1 cellular context compared by ENCODE assay signal in the genomic region with DNA sequence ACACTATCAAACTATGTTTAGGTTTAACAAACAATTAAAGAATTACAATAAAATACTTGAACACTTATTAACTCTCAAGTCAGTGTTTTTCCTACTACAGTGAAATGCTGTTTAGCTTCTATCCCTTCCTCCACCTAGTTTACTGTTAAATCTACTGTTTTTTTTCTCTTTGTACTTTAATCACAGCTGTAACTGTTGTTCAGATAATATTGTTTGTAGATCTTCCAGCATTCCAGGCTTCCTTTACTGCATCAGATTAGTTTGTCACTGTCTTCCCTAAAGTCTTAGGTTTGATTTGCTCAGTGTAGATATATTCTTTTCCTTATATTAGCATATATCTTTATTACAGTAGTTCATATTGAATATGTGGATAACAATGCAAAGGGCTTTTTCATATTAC.
TF ChIP-seq lines count a peak whose summit lies in the region.

No MANE protein-coding gene starts in this region.

TF ChIP-seq in HepG2, 621 proteins besides CTCF, POLR2A, EP300 and RAD21:
- no peak for TF ChIP-seq PHF8 (CRISPR knock-in tag; IDR thresholded peaks at IDR 0.05)
- TF ChIP-seq ZNF264 (CRISPR knock-in tag; IDR thresholded peaks at IDR 0.05) = no peak
- TF ChIP-seq ELF3 (CRISPR knock-in tag; IDR thresholded peaks at IDR 0.05) = 0 out of 2 replicates have a peak, but pooled peaks have one; percentile 10
- no peak for TF ChIP-seq ZFP1 (CRISPR knock-in tag; IDR thresholded peaks at IDR 0.05)
- TF ChIP-seq, protein P1, sequence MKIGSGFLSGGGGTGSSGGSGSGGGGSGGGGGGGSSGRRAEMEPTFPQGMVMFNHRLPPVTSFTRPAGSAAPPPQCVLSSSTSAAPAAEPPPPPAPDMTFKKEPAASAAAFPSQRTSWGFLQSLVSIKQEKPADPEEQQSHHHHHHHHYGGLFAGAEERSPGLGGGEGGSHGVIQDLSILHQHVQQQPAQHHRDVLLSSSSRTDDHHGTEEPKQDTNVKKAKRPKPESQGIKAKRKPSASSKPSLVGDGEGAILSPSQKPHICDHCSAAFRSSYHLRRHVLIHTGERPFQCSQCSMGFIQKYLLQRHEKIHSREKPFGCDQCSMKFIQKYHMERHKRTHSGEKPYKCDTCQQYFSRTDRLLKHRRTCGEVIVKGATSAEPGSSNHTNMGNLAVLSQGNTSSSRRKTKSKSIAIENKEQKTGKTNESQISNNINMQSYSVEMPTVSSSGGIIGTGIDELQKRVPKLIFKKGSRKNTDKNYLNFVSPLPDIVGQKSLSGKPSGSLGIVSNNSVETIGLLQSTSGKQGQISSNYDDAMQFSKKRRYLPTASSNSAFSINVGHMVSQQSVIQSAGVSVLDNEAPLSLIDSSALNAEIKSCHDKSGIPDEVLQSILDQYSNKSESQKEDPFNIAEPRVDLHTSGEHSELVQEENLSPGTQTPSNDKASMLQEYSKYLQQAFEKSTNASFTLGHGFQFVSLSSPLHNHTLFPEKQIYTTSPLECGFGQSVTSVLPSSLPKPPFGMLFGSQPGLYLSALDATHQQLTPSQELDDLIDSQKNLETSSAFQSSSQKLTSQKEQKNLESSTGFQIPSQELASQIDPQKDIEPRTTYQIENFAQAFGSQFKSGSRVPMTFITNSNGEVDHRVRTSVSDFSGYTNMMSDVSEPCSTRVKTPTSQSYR (CRISPR knock-in tag; IDR thresholded peaks at IDR 0.05; ENCODE audit: borderline replicate concordance) = no peak
- no peak for TF ChIP-seq KLF11 (CRISPR knock-in tag; IDR thresholded peaks at IDR 0.05)
- no peak for TF ChIP-seq ZSCAN30 (CRISPR knock-in tag; IDR thresholded peaks at IDR 0.05)
- no peak for TF ChIP-seq XRCC5 (optimal IDR thresholded peaks at IDR 0.05; ENCODE audit: low read length)
- TF ChIP-seq CBX1 (IDR thresholded peaks at IDR 0.05; ENCODE audit: low read depth) = no peak
- TF ChIP-seq, protein P2, sequence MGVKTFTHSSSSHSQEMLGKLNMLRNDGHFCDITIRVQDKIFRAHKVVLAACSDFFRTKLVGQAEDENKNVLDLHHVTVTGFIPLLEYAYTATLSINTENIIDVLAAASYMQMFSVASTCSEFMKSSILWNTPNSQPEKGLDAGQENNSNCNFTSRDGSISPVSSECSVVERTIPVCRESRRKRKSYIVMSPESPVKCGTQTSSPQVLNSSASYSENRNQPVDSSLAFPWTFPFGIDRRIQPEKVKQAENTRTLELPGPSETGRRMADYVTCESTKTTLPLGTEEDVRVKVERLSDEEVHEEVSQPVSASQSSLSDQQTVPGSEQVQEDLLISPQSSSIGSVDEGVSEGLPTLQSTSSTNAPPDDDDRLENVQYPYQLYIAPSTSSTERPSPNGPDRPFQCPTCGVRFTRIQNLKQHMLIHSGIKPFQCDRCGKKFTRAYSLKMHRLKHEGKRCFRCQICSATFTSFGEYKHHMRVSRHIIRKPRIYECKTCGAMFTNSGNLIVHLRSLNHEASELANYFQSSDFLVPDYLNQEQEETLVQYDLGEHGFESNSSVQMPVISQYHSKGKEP (CRISPR knock-in tag; IDR thresholded peaks at IDR 0.05) = no peak
- TF ChIP-seq, protein P3, sequence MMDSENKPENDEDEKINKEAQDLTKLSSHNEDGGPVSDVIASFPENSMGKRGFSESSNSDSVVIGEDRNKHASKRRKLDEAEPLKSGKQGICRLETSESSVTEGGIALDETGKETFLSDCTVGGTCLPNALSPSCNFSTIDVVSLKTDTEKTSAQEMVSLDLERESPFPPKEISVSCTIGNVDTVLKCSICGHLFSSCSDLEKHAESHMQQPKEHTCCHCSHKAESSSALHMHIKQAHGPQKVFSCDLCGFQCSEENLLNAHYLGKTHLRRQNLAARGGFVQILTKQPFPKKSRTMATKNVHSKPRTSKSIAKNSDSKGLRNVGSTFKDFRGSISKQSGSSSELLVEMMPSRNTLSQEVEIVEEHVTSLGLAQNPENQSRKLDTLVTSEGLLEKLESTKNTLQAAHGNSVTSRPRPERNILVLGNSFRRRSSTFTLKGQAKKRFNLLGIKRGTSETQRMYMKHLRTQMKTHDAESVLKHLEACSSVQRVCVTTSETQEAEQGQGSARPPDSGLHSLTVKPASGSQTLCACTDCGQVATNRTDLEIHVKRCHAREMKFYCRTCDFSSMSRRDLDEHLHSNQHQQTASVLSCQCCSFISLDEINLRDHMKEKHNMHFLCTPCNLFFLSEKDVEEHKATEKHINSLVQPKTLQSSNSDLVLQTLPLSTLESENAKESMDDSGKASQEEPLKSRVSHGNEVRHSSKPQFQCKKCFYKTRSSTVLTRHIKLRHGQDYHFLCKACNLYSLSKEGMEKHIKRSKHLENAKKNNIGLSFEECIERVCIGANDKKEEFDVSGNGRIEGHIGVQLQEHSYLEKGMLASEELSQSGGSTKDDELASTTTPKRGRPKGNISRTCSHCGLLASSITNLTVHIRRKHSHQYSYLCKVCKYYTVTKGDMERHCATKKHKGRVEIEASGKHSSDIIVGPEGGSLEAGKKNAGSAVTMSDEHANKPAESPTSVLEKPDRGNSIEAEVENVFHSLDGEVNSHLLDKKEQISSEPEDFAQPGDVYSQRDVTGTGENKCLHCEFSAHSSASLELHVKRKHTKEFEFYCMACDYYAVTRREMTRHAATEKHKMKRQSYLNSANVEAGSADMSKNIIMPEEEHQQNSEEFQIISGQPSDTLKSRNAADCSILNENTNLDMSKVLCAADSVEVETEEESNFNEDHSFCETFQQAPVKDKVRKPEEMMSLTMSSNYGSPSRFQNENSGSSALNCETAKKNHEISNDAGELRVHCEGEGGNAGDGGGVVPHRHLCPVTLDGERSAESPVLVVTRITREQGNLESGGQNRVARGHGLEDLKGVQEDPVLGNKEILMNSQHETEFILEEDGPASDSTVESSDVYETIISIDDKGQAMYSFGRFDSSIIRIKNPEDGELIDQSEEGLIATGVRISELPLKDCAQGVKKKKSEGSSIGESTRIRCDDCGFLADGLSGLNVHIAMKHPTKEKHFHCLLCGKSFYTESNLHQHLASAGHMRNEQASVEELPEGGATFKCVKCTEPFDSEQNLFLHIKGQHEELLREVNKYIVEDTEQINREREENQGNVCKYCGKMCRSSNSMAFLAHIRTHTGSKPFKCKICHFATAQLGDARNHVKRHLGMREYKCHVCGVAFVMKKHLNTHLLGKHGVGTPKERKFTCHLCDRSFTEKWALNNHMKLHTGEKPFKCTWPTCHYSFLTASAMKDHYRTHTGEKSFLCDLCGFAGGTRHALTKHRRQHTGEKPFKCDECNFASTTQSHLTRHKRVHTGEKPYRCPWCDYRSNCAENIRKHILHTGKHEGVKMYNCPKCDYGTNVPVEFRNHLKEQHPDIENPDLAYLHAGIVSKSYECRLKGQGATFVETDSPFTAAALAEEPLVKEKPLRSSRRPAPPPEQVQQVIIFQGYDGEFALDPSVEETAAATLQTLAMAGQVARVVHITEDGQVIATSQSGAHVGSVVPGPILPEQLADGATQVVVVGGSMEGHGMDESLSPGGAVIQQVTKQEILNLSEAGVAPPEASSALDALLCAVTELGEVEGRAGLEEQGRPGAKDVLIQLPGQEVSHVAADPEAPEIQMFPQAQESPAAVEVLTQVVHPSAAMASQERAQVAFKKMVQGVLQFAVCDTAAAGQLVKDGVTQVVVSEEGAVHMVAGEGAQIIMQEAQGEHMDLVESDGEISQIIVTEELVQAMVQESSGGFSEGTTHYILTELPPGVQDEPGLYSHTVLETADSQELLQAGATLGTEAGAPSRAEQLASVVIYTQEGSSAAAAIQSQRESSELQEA (CRISPR knock-in tag; IDR thresholded peaks at IDR 0.05; ENCODE audit: not compliant biosample characterization) = no peak
- no peak for TF ChIP-seq SOX13 (IDR thresholded peaks at IDR 0.05)
- peak in 1 of 2 experiments; percentile 35; a peak in 1 of 4 replicates for TF ChIP-seq SOX13 (CRISPR knock-in tag; conservative IDR thresholded peaks at IDR 0.05 in 1 of 2, IDR thresholded peaks at IDR 0.05 in 1 of 2)
- TF ChIP-seq, protein P4, sequence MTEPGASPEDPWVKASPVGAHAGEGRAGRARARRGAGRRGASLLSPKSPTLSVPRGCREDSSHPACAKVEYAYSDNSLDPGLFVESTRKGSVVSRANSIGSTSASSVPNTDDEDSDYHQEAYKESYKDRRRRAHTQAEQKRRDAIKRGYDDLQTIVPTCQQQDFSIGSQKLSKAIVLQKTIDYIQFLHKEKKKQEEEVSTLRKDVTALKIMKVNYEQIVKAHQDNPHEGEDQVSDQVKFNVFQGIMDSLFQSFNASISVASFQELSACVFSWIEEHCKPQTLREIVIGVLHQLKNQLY (CRISPR knock-in tag; IDR thresholded peaks at IDR 0.05) = no peak
- TF ChIP-seq MIXL1 (CRISPR knock-in tag; IDR thresholded peaks at IDR 0.05) = peak; percentile 19; the same call in 1 of the 2 replicates
- no peak for TF ChIP-seq RARG (CRISPR knock-in tag; IDR thresholded peaks at IDR 0.05; ENCODE audit: low read depth)
- no peak for TF ChIP-seq NFIB (CRISPR knock-in tag; IDR thresholded peaks at IDR 0.05; ENCODE audit: borderline replicate concordance)
- no peak for TF ChIP-seq ZNF331 (CRISPR knock-in tag; IDR thresholded peaks at IDR 0.05)
- no peak for TF ChIP-seq SP5 (CRISPR knock-in tag; IDR thresholded peaks at IDR 0.05; ENCODE audit: borderline replicate concordance, low read depth)
- TF ChIP-seq MBD4 (IDR thresholded peaks at IDR 0.05; ENCODE audit: borderline replicate concordance, low read length) = 0 out of 2 replicates have a peak, but pooled peaks have one; percentile 46
- no peak for TF ChIP-seq CHD2 (IDR thresholded peaks at IDR 0.05; ENCODE audit: low read depth, low read length)
- TF ChIP-seq ZNF354B (CRISPR knock-in tag; IDR thresholded peaks at IDR 0.05) = no peak
- TF ChIP-seq FOXP1 (IDR thresholded peaks at IDR 0.05) = no peak
- peak; percentile 18; the same call in 1 of the 2 replicates for TF ChIP-seq FOXP1 (CRISPR knock-in tag; IDR thresholded peaks at IDR 0.05)
- TF ChIP-seq JUN (CRISPR knock-in tag; IDR thresholded peaks at IDR 0.05) = no peak
- TF ChIP-seq, protein P5, sequence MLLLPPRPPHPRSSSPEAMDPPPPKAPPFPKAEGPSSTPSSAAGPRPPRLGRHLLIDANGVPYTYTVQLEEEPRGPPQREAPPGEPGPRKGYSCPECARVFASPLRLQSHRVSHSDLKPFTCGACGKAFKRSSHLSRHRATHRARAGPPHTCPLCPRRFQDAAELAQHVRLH (CRISPR knock-in tag; IDR thresholded peaks at IDR 0.05; ENCODE audit: borderline replicate concordance, low read depth) = no peak
- no peak for TF ChIP-seq KAT8 (CRISPR knock-in tag; IDR thresholded peaks at IDR 0.05)
- TF ChIP-seq, protein P6, sequence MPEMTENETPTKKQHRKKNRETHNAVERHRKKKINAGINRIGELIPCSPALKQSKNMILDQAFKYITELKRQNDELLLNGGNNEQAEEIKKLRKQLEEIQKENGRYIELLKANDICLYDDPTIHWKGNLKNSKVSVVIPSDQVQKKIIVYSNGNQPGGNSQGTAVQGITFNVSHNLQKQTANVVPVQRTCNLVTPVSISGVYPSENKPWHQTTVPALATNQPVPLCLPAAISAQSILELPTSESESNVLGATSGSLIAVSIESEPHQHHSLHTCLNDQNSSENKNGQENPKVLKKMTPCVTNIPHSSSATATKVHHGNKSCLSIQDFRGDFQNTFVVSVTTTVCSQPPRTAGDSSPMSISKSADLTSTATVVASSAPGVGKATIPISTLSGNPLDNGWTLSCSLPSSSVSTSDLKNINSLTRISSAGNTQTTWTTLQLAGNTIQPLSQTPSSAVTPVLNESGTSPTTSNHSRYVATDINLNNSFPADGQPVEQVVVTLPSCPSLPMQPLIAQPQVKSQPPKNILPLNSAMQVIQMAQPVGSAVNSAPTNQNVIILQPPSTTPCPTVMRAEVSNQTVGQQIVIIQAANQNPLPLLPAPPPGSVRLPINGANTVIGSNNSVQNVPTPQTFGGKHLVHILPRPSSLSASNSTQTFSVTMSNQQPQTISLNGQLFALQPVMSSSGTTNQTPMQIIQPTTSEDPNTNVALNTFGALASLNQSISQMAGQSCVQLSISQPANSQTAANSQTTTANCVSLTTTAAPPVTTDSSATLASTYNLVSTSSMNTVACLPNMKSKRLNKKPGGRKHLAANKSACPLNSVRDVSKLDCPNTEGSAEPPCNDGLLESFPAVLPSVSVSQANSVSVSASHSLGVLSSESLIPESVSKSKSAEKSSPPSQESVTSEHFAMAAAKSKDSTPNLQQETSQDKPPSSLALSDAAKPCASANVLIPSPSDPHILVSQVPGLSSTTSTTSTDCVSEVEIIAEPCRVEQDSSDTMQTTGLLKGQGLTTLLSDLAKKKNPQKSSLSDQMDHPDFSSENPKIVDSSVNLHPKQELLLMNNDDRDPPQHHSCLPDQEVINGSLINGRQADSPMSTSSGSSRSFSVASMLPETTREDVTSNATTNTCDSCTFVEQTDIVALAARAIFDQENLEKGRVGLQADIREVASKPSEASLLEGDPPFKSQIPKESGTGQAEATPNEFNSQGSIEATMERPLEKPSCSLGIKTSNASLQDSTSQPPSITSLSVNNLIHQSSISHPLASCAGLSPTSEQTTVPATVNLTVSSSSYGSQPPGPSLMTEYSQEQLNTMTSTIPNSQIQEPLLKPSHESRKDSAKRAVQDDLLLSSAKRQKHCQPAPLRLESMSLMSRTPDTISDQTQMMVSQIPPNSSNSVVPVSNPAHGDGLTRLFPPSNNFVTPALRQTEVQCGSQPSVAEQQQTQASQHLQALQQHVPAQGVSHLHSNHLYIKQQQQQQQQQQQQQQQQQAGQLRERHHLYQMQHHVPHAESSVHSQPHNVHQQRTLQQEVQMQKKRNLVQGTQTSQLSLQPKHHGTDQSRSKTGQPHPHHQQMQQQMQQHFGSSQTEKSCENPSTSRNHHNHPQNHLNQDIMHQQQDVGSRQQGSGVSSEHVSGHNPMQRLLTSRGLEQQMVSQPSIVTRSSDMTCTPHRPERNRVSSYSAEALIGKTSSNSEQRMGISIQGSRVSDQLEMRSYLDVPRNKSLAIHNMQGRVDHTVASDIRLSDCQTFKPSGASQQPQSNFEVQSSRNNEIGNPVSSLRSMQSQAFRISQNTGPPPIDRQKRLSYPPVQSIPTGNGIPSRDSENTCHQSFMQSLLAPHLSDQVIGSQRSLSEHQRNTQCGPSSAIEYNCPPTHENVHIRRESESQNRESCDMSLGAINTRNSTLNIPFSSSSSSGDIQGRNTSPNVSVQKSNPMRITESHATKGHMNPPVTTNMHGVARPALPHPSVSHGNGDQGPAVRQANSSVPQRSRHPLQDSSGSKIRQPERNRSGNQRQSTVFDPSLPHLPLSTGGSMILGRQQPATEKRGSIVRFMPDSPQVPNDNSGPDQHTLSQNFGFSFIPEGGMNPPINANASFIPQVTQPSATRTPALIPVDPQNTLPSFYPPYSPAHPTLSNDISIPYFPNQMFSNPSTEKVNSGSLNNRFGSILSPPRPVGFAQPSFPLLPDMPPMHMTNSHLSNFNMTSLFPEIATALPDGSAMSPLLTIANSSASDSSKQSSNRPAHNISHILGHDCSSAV (CRISPR knock-in tag; IDR thresholded peaks at IDR 0.05; ENCODE audit: borderline replicate concordance) = no peak
